ENCODE assay signal across 11 cellular contexts in the genomic region with DNA sequence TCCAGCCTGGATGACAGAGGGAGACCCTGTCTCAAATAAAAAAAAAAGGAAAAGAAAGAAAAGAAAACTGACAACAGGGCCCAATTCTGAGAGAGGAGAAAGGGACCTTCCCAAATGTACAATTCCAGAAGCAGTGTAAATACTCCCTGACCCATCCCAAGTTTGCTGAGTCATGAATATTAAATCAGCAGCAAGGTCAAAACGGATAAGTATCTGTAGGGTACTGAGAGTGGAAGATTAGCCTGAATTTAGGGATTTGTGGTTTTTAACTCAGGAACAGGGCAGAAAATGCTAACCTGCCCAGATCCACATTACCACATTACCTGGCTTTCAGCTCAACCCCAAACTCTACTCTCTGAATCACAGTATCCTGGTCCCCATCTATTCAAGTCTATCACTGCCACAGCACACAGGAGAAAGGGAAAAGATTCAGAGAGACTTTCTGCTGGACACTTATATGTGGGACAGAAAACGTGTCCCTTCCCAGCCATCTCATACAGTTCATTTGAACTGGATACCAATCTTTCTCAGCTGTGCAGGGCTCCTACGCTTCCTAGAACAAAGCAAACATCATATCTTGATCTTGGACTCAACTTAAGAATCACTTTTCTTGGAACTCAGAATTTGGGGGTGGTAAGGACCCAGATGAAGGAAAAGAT. TPM values are rescaled to one million over a fixed set of nuclear protein-coding genes. Genes with fewer than 3 reads are reported as not detected.
DNase-seq lines count a peak whose midpoint lies in the region; ATAC-seq and TF ChIP-seq lines count a peak whose summit lies in the region.
"Had no signal": no experiment of that assay in that cellular context is flagged by ENCODE, and none has a peak within 500 bp of the region (broad histone marks: within the 10 kb centered on the region; RNA-seq: fewer than 3 reads in every experiment).

No MANE protein-coding gene starts in this region.

- no peaks in the 10 kb centered on the region for H3K27me3 ChIP-seq in dorsolateral prefrontal cortex
- H3K27me3 ChIP-seq in H7 (ENCODE audit: control insufficient read depth, insufficient read depth, low read length), result no peaks in the 10 kb centered on the region; the same call in 1 of the 2 replicates
- H3K27me3 ChIP-seq: esophagus squamous epithelium had no signal

- no peak for DNase-seq in activated naive CD4-positive, alpha-beta T cell treated with anti-CD3 and anti-CD28 coated beads, Interleukin-2, amount 10 ng/mL, durations not matched to agents 7 days and 5 days
- no peak for DNase-seq in activated naive CD8-positive, alpha-beta T cell treated with anti-CD3 and anti-CD28 coated beads for 36 hours
- no peak for DNase-seq in immature natural killer cell
- DNase-seq in stimulated activated naive CD8-positive, alpha-beta T cell treated with anti-CD3 and anti-CD28 coated beads, Interleukin-15, amount 100 ng/mL, for 72 hours, result no peak
- DNase-seq in dorsolateral prefrontal cortex, result no peak
- no peak for DNase-seq in activated effector memory CD4-positive, alpha-beta T cell treated with anti-CD3 and anti-CD28 coated beads, Interleukin-2, amount 50 U/mL, for 16 hours
- DNase-seq in H7, result no peak
- DNase-seq: activated naive CD4-positive, alpha-beta T cell treated with Interleukin-2 at 50 U/mL for 16 hours; esophagus squamous epithelium; NCI-H1417 had no signal

- intact Hi-C loops in dorsolateral prefrontal cortex (cut with DNase I), result no loop called here

- CTCF ChIA-PET in activated naive CD4-positive, alpha-beta T cell treated with anti-CD3 and anti-CD28 coated beads, Interleukin-2, amount 10 ng/mL, durations not matched to agents 7 days and 5 days (lab: Charles Lee), result interaction anchor here (0.7 to 1.3 kb wide), 3 partner anchors 22 to 112 kb away, joined by 3 read pairs; a partner anchor contains a TSS

- no peak for ATAC-seq in stimulated activated naive CD8-positive, alpha-beta T cell treated with anti-CD3 and anti-CD28 coated beads, Interleukin-15, amount 100 ng/mL, for 72 hours

- H3K27ac ChIP-seq in dorsolateral prefrontal cortex, result peak overlapping the region in 10 of 59 donors; percentile 2 to 45 (median 12)

- peak overlapping the region; percentile 76 for H3K27ac Mint-ChIP-seq in activated naive CD4-positive, alpha-beta T cell treated with anti-CD3 and anti-CD28 coated beads, Interleukin-2, amount 50 U/mL, for 24 hours
- no peak overlapping the region for H3K27ac Mint-ChIP-seq in activated naive CD4-positive, alpha-beta T cell treated with anti-CD3 and anti-CD28 coated beads, Interleukin-2, amount 10 ng/mL, durations not matched to agents 7 days and 5 days
- H3K27ac Mint-ChIP-seq in activated naive CD8-positive, alpha-beta T cell treated with anti-CD3 and anti-CD28 coated beads for 36 hours, result no peak overlapping the region
- H3K27ac Mint-ChIP-seq in immature natural killer cell, result peak overlapping the region in 4 of 6 donors; percentile 2 to 76 (median 51)
- H3K27ac Mint-ChIP-seq in stimulated activated naive CD8-positive, alpha-beta T cell treated with anti-CD3 and anti-CD28 coated beads, Interleukin-15, amount 100 ng/mL, for 72 hours, result no peak overlapping the region

- TF ChIP-seq CTCF in dorsolateral prefrontal cortex (IDR thresholded peaks at IDR 0.05 in 54 of 56, conservative IDR thresholded peaks at IDR 0.05 in 2 of 56; ENCODE audit: low read depth in 1 of 56, partially characterized antibody in 56 of 56), result no peak

- no peaks in the 10 kb centered on the region for H3K27me3 Mint-ChIP-seq in activated naive CD4-positive, alpha-beta T cell treated with anti-CD3 and anti-CD28 coated beads, Interleukin-2, amount 50 U/mL, for 24 hours
- no peaks in the 10 kb centered on the region for H3K27me3 Mint-ChIP-seq in activated naive CD4-positive, alpha-beta T cell treated with anti-CD3 and anti-CD28 coated beads, Interleukin-2, amount 10 ng/mL, durations not matched to agents 7 days and 5 days
- no peaks in the 10 kb centered on the region for H3K27me3 Mint-ChIP-seq in activated naive CD8-positive, alpha-beta T cell treated with anti-CD3 and anti-CD28 coated beads for 36 hours
- peaks cover 5 to 13% (median 12%) of the 10 kb centered on the region in 3 donors for H3K27me3 Mint-ChIP-seq in immature natural killer cell (ENCODE audit: low read depth in 3 of 3)
- H3K27me3 Mint-ChIP-seq in stimulated activated naive CD8-positive, alpha-beta T cell treated with anti-CD3 and anti-CD28 coated beads, Interleukin-15, amount 100 ng/mL, for 72 hours, result no peaks in the 10 kb centered on the region

- H3K4me3 ChIP-seq in dorsolateral prefrontal cortex (peak overlapping the region in 22 of 59 donors; percentile 5 to 97 (median 20)), H7 (ENCODE audit: insufficient read depth, low read depth, low read length) (no peak overlapping the region)
- H3K4me3 ChIP-seq: esophagus squamous epithelium had no signal

- H3K9me3 Mint-ChIP-seq in activated naive CD4-positive, alpha-beta T cell treated with anti-CD3 and anti-CD28 coated beads, Interleukin-2, amount 50 U/mL, for 24 hours, result no peaks in the 10 kb centered on the region
- H3K9me3 Mint-ChIP-seq in activated naive CD4-positive, alpha-beta T cell treated with anti-CD3 and anti-CD28 coated beads, Interleukin-2, amount 10 ng/mL, durations not matched to agents 7 days and 5 days, result no peaks in the 10 kb centered on the region
- no peaks in the 10 kb centered on the region for H3K9me3 Mint-ChIP-seq in activated naive CD8-positive, alpha-beta T cell treated with anti-CD3 and anti-CD28 coated beads for 36 hours
- no peaks in the 10 kb centered on the region for H3K9me3 Mint-ChIP-seq in immature natural killer cell
- H3K9me3 Mint-ChIP-seq in stimulated activated naive CD8-positive, alpha-beta T cell treated with anti-CD3 and anti-CD28 coated beads, Interleukin-15, amount 100 ng/mL, for 72 hours, result no peaks in the 10 kb centered on the region

- H3K4me3 Mint-ChIP-seq in activated naive CD4-positive, alpha-beta T cell treated with anti-CD3 and anti-CD28 coated beads, Interleukin-2, amount 50 U/mL, for 24 hours, result peak overlapping the region; percentile 99
- no peak overlapping the region for H3K4me3 Mint-ChIP-seq in activated naive CD4-positive, alpha-beta T cell treated with anti-CD3 and anti-CD28 coated beads, Interleukin-2, amount 10 ng/mL, durations not matched to agents 7 days and 5 days
- H3K4me3 Mint-ChIP-seq in activated naive CD8-positive, alpha-beta T cell treated with anti-CD3 and anti-CD28 coated beads for 36 hours, result peak overlapping the region; percentile 57
- H3K4me3 Mint-ChIP-seq in immature natural killer cell, result peak overlapping the region; percentile 13 to 62 (median 58)
- H3K4me3 Mint-ChIP-seq in stimulated activated naive CD8-positive, alpha-beta T cell treated with anti-CD3 and anti-CD28 coated beads, Interleukin-15, amount 100 ng/mL, for 72 hours, result peak overlapping the region; percentile 47 to 65

- peaks cover 49% of the 10 kb centered on the region for H3K4me1 Mint-ChIP-seq in activated naive CD4-positive, alpha-beta T cell treated with anti-CD3 and anti-CD28 coated beads, Interleukin-2, amount 50 U/mL, for 24 hours
- H3K4me1 Mint-ChIP-seq in activated naive CD4-positive, alpha-beta T cell treated with anti-CD3 and anti-CD28 coated beads, Interleukin-2, amount 10 ng/mL, durations not matched to agents 7 days and 5 days, result peaks cover 30% of the 10 kb centered on the region
- peaks cover 38% of the 10 kb centered on the region for H3K4me1 Mint-ChIP-seq in activated naive CD8-positive, alpha-beta T cell treated with anti-CD3 and anti-CD28 coated beads for 36 hours
- peaks cover 33 to 44% of the 10 kb centered on the region in 2 donors for H3K4me1 Mint-ChIP-seq in immature natural killer cell
- peaks cover 38% of the 10 kb centered on the region for H3K4me1 Mint-ChIP-seq in stimulated activated naive CD8-positive, alpha-beta T cell treated with anti-CD3 and anti-CD28 coated beads, Interleukin-15, amount 100 ng/mL, for 72 hours

- H3K36me3 Mint-ChIP-seq in activated naive CD4-positive, alpha-beta T cell treated with anti-CD3 and anti-CD28 coated beads, Interleukin-2, amount 50 U/mL, for 24 hours, result peaks cover 4% of the 10 kb centered on the region
- H3K36me3 Mint-ChIP-seq in activated naive CD4-positive, alpha-beta T cell treated with anti-CD3 and anti-CD28 coated beads, Interleukin-2, amount 10 ng/mL, durations not matched to agents 7 days and 5 days, result peaks cover 10% of the 10 kb centered on the region
- peaks cover 24% of the 10 kb centered on the region for H3K36me3 Mint-ChIP-seq in activated naive CD8-positive, alpha-beta T cell treated with anti-CD3 and anti-CD28 coated beads for 36 hours
- peaks cover 0 to 11% (median 0%) of the 10 kb centered on the region in 3 donors for H3K36me3 Mint-ChIP-seq in immature natural killer cell

- H3K36me3 ChIP-seq in H7 (replicated peaks; ENCODE audit: control insufficient read depth, insufficient read depth, low read length), result peaks cover 2% of the 10 kb centered on the region; the same call in 1 of the 2 replicates

RNA-seq across cellular contexts. Expression of a gene that starts 2.9 kb away (rescaled TPM):
- 10 to 100 TPM; 35.5 to 37.0 TPM for total RNA-seq in activated naive CD8-positive, alpha-beta T cell treated with anti-CD3 and anti-CD28 coated beads for 36 hours
- 10 to 100 TPM in 2 of 3 donors, 1 to 10 TPM in 1; 8.3 to 25.1 (median 10.4) TPM for polyA plus RNA-seq in immature natural killer cell
- 100 to 1,000 TPM in 1 of 120 experiments, 10 to 100 TPM in 119; 53.1 to 114 (median 73.7) TPM for total RNA-seq in dorsolateral prefrontal cortex
- 49.0 and 52.0 TPM in 2 replicates for total RNA-seq in H7 (2014; rRNA removed; shearing (Covaris generic))

RNA-seq across cellular contexts. Expression of a gene that starts 15.9 kb away (rescaled TPM):
- 10 to 100 TPM; 15.4 to 15.5 TPM for total RNA-seq in activated naive CD8-positive, alpha-beta T cell treated with anti-CD3 and anti-CD28 coated beads for 36 hours
- 10 to 100 TPM; 33.9 to 39.1 (median 35.4) TPM for polyA plus RNA-seq in immature natural killer cell
- 100 to 1,000 TPM in 60 of 120 experiments, 10 to 100 TPM in 60; 72.5 to 143 (median 99.8) TPM for total RNA-seq in dorsolateral prefrontal cortex
- 45.5 and 55.8 TPM in 2 replicates for total RNA-seq in H7 (2014; rRNA removed; shearing (Covaris generic))

RNA-seq across cellular contexts. Expression of a gene that starts 18.2 kb away (rescaled TPM):
- not detected for total RNA-seq in activated naive CD8-positive, alpha-beta T cell treated with anti-CD3 and anti-CD28 coated beads for 36 hours
- polyA plus RNA-seq in immature natural killer cell, result not detected
- total RNA-seq in dorsolateral prefrontal cortex, result 1 to 10 TPM in 88 of 120 experiments, under 1 TPM in 20, not detected in 12; 0.47 to 5.3 (median 1.5) TPM
- total RNA-seq in H7 (2014; rRNA removed; shearing (Covaris generic)), result 0.35 and 1.5 TPM in 2 replicates
- total RNA-seq: esophagus squamous epithelium had no signal

RNA-seq across cellular contexts. Expression of a gene that starts 21.9 kb away (rescaled TPM):
- total RNA-seq in activated naive CD8-positive, alpha-beta T cell treated with anti-CD3 and anti-CD28 coated beads for 36 hours, result under 1 TPM; 0.28 to 0.35 TPM
- polyA plus RNA-seq in immature natural killer cell, result not detected
- total RNA-seq in dorsolateral prefrontal cortex, result 10 to 100 TPM in 27 of 120 experiments, 1 to 10 TPM in 93; 3.6 to 16.6 (median 8.0) TPM
- 33.8 and 44.0 TPM in 2 replicates for total RNA-seq in H7 (2014; rRNA removed; shearing (Covaris generic))

RNA-seq across cellular contexts. Expression of a gene that starts 28.1 kb away (rescaled TPM):
- 10 to 100 TPM; 72.8 to 77.2 TPM for total RNA-seq in activated naive CD8-positive, alpha-beta T cell treated with anti-CD3 and anti-CD28 coated beads for 36 hours
- polyA plus RNA-seq in immature natural killer cell, result 10 to 100 TPM; 31.6 to 44.0 (median 41.6) TPM
- 10 to 100 TPM; 25.1 to 53.7 (median 34.4) TPM for total RNA-seq in dorsolateral prefrontal cortex
- 111 and 146 TPM in 2 replicates for total RNA-seq in H7 (2014; rRNA removed; shearing (Covaris generic))

Comparison
In these comparisons a context has a peak if more than half of its experiments do, and no peak if none do; other contexts are left out.
1. H3K27ac Mint-ChIP-seq: peak in activated naive CD4-positive, alpha-beta T cell treated with anti-CD3 and anti-CD28 coated beads, Interleukin-2, amount 50 U/mL, for 24 hours (single experiment) and immature natural killer cell (4 of 6); none in activated naive CD4-positive, alpha-beta T cell treated with anti-CD3 and anti-CD28 coated beads, Interleukin-2, amount 10 ng/mL, durations not matched to agents 7 days and 5 days (single experiment), activated naive CD8-positive, alpha-beta T cell treated with anti-CD3 and anti-CD28 coated beads for 36 hours (single experiment) and stimulated activated naive CD8-positive, alpha-beta T cell treated with anti-CD3 and anti-CD28 coated beads, Interleukin-15, amount 100 ng/mL, for 72 hours (0 of 2).